Comparison of ENCODE assay signal across 19 cellular contexts in the genomic region with DNA sequence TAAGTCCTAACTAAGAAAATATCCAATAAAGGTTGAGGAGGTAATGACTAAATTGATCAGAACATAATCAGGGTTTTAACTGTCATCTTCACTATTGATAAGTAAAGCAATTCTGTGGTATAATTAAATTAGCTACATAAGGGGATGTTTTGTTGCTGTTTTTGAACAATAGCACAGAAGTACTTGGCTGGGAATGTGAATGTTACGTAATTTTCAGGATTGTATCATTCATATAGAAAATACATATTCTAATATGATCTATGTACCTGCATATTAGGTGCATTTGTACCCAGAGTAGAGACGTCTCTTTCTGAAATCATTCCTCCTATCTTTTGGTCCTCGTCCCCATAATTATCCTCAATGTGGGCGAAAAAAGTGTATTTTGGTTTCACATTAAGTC.
"Had no signal": no experiment of that assay in that cellular context is flagged by ENCODE, and none has a peak within 500 bp of the region (broad histone marks: within the 10 kb centered on the region; RNA-seq: fewer than 3 reads in every experiment).

No MANE protein-coding gene starts in this region.

- H3K4me1 ChIP-seq: ascending aorta had no signal

- DNase-seq: activated CD4-positive, CD25-positive, alpha-beta regulatory T cell; activated CD4-positive, CD25-positive, alpha-beta regulatory T cell treated with anti-CD3 and anti-CD28 coated beads, Interleukin-2, amount 50 U/mL, for 72 hours; activated CD8-positive, alpha-beta memory T cell treated with anti-CD3 and anti-CD28 coated beads, Interleukin-2, amount 50 U/mL, for 48 hours; activated gamma-delta T cell; activated naive CD4-positive, alpha-beta T cell; activated naive CD8-positive, alpha-beta T cell treated with anti-CD3 and anti-CD28 coated beads, Interleukin-2, amount 10 ng/mL, durations not matched to agents 7 days and 5 days; activated T-cell treated with anti-CD3 and anti-CD28 coated beads, Interleukin-2, amount 50 U/mL, for 24 hours; cortex of kidney; effector CD8-positive, alpha-beta T cell; esophagus squamous epithelium had no signal

- ATAC-seq: activated CD4-positive, alpha-beta T cell treated with anti-CD3 and anti-CD28 coated beads for 36 hours; activated CD8-positive, alpha-beta T cell treated with anti-CD3 and anti-CD28 coated beads, Interleukin-2, amount 10 ng/mL, durations not matched to agents 7 days and 5 days; activated naive CD4-positive, alpha-beta T cell treated with anti-CD3 and anti-CD28 coated beads, Interleukin-2, amount 50 U/mL, for 72 hours; activated T-cell treated with anti-CD3 and anti-CD28 coated beads, Interleukin-2, amount 50 U/mL, for 72 hours; T-cell had no signal

- H3K27ac ChIP-seq: ascending aorta, epithelial cell of prostate, esophagus squamous epithelium had no signal

- H3K36me3 ChIP-seq: ascending aorta, esophagus squamous epithelium had no signal

- H3K9me3 ChIP-seq: ascending aorta, esophagus squamous epithelium had no signal

- H3K4me3 ChIP-seq: ascending aorta, esophagus squamous epithelium had no signal

- H3K27me3 ChIP-seq: ascending aorta, esophagus squamous epithelium had no signal

- FAIRE-seq: bronchial epithelial cell, endometrium had no signal
